ENCODE assay signal across 1 cellular context in the genomic region with DNA sequence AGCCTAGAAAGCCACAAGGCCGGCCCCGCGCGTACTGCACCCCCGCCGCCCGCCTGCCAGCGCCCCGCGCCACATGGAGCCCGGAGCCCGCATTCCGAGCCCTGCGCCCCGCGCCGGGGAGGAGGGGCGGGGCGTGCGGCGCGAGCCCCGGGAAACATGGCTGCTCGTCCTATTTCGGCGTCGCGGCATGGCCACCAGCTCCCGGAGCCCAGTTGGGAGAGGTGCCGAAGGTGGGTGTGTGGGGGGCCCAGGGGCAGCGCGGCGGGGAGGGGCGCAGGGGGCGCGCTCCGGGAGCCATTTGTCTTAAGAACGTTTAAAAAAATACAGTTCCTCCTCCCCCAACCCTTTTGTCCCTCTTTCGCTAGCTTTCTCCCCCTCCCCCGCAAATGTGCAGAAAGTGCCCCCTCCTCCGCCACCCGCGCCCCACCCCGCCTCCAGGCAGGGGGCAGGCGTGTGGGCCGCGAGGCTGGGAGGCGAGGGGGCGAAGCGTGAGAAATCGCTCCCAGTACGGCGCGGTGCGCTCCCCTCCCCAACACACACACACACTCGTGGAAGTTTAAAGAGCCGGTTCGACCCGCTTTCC.
TF ChIP-seq lines count a peak whose summit lies in the region.

No MANE protein-coding gene starts in this region.

TF ChIP-seq in GM12878, 131 proteins besides CTCF, POLR2A, EP300 and RAD21 (continued from another document and continues in another):
- TF ChIP-seq, protein P1, sequence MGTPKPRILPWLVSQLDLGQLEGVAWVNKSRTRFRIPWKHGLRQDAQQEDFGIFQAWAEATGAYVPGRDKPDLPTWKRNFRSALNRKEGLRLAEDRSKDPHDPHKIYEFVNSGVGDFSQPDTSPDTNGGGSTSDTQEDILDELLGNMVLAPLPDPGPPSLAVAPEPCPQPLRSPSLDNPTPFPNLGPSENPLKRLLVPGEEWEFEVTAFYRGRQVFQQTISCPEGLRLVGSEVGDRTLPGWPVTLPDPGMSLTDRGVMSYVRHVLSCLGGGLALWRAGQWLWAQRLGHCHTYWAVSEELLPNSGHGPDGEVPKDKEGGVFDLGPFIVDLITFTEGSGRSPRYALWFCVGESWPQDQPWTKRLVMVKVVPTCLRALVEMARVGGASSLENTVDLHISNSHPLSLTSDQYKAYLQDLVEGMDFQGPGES (IDR thresholded peaks at IDR 0.05), result no peak
- no peak for TF ChIP-seq ATF7 (IDR thresholded peaks at IDR 0.05; ENCODE audit: low read depth)
- TF ChIP-seq, protein P2, sequence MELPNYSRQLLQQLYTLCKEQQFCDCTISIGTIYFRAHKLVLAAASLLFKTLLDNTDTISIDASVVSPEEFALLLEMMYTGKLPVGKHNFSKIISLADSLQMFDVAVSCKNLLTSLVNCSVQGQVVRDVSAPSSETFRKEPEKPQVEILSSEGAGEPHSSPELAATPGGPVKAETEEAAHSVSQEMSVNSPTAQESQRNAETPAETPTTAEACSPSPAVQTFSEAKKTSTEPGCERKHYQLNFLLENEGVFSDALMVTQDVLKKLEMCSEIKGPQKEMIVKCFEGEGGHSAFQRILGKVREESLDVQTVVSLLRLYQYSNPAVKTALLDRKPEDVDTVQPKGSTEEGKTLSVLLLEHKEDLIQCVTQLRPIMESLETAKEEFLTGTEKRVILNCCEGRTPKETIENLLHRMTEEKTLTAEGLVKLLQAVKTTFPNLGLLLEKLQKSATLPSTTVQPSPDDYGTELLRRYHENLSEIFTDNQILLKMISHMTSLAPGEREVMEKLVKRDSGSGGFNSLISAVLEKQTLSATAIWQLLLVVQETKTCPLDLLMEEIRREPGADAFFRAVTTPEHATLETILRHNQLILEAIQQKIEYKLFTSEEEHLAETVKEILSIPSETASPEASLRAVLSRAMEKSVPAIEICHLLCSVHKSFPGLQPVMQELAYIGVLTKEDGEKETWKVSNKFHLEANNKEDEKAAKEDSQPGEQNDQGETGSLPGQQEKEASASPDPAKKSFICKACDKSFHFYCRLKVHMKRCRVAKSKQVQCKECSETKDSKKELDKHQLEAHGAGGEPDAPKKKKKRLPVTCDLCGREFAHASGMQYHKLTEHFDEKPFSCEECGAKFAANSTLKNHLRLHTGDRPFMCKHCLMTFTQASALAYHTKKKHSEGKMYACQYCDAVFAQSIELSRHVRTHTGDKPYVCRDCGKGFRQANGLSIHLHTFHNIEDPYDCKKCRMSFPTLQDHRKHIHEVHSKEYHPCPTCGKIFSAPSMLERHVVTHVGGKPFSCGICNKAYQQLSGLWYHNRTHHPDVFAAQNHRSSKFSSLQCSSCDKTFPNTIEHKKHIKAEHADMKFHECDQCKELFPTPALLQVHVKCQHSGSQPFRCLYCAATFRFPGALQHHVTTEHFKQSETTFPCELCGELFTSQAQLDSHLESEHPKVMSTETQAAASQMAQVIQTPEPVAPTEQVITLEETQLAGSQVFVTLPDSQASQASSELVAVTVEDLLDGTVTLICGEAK (IDR thresholded peaks at IDR 0.05; ENCODE audit: borderline replicate concordance), result no peak
- TF ChIP-seq MTA3 (IDR thresholded peaks at IDR 0.05; ENCODE audit: borderline replicate concordance, low read length), result no peak
- no peak for TF ChIP-seq TCF3 (IDR thresholded peaks at IDR 0.05; ENCODE audit: borderline replicate concordance, insufficient read depth, low read depth, low read length)
- TF ChIP-seq TAF1 (IDR thresholded peaks at IDR 0.05; ENCODE audit: borderline replicate concordance, low read depth, low read length), result peak; percentile 95
- TF ChIP-seq IKZF2 (IDR thresholded peaks at IDR 0.05), result no peak
- TF ChIP-seq CUX1 (IDR thresholded peaks at IDR 0.05; ENCODE audit: insufficient replicate concordance, low read depth, low read length), result no peak
- no peak for TF ChIP-seq LARP7 (IDR thresholded peaks at IDR 0.05)
- TF ChIP-seq MAX (IDR thresholded peaks at IDR 0.05; ENCODE audit: low read depth, low read length), result peak; percentile 44; the same call in 1 of the 2 replicates
- TF ChIP-seq, protein P3, sequence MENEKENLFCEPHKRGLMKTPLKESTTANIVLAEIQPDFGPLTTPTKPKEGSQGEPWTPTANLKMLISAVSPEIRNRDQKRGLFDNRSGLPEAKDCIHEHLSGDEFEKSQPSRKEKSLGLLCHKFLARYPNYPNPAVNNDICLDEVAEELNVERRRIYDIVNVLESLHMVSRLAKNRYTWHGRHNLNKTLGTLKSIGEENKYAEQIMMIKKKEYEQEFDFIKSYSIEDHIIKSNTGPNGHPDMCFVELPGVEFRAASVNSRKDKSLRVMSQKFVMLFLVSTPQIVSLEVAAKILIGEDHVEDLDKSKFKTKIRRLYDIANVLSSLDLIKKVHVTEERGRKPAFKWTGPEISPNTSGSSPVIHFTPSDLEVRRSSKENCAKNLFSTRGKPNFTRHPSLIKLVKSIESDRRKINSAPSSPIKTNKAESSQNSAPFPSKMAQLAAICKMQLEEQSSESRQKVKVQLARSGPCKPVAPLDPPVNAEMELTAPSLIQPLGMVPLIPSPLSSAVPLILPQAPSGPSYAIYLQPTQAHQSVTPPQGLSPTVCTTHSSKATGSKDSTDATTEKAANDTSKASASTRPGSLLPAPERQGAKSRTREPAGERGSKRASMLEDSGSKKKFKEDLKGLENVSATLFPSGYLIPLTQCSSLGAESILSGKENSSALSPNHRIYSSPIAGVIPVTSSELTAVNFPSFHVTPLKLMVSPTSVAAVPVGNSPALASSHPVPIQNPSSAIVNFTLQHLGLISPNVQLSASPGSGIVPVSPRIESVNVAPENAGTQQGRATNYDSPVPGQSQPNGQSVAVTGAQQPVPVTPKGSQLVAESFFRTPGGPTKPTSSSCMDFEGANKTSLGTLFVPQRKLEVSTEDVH (IDR thresholded peaks at IDR 0.05; ENCODE audit: low read depth, partially characterized antibody), result no peak
- no peak for TF ChIP-seq IKZF1 (conservative IDR thresholded peaks at IDR 0.05)
- TF ChIP-seq NR2F1 (conservative IDR thresholded peaks at IDR 0.05), result no peak
- no peak for TF ChIP-seq NFXL1 (IDR thresholded peaks at IDR 0.05; ENCODE audit: borderline replicate concordance)
- no peak for TF ChIP-seq NFYA (IDR thresholded peaks at IDR 0.05; ENCODE audit: borderline replicate concordance, low read depth, low read length)
- no peak for TF ChIP-seq RELA (IDR thresholded peaks at IDR 0.05; ENCODE audit: borderline replicate concordance, partially characterized antibody)
- TF ChIP-seq HCFC1 (IDR thresholded peaks at IDR 0.05; ENCODE audit: low read length), result no peak
- peak; percentile 94 for TF ChIP-seq YY1 (IDR thresholded peaks at IDR 0.05; ENCODE audit: low read depth, low read length)
- TF ChIP-seq GABPA (IDR thresholded peaks at IDR 0.05; ENCODE audit: low read depth), result no peak
- TF ChIP-seq, protein P4, sequence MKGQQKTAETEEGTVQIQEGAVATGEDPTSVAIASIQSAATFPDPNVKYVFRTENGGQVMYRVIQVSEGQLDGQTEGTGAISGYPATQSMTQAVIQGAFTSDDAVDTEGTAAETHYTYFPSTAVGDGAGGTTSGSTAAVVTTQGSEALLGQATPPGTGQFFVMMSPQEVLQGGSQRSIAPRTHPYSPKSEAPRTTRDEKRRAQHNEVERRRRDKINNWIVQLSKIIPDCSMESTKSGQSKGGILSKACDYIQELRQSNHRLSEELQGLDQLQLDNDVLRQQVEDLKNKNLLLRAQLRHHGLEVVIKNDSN (IDR thresholded peaks at IDR 0.05; ENCODE audit: borderline replicate concordance, extremely low read length, insufficient read depth, low read depth, low read length), result no peak
- TF ChIP-seq POLR2AphosphoS5 (IDR thresholded peaks at IDR 0.05; ENCODE audit: low read length), result peak; percentile 50; the same call in 1 of the 2 replicates
- TF ChIP-seq PML (IDR thresholded peaks at IDR 0.05; ENCODE audit: low read length), result no peak
- no peak for TF ChIP-seq CREM (IDR thresholded peaks at IDR 0.05; ENCODE audit: low read depth)
- TF ChIP-seq ASH2L (IDR thresholded peaks at IDR 0.05; ENCODE audit: borderline replicate concordance, low read depth), result no peak
- no peak for TF ChIP-seq MEF2B (IDR thresholded peaks at IDR 0.05; ENCODE audit: partially characterized antibody, poor library complexity, severe bottlenecking)
- TF ChIP-seq, protein P5, sequence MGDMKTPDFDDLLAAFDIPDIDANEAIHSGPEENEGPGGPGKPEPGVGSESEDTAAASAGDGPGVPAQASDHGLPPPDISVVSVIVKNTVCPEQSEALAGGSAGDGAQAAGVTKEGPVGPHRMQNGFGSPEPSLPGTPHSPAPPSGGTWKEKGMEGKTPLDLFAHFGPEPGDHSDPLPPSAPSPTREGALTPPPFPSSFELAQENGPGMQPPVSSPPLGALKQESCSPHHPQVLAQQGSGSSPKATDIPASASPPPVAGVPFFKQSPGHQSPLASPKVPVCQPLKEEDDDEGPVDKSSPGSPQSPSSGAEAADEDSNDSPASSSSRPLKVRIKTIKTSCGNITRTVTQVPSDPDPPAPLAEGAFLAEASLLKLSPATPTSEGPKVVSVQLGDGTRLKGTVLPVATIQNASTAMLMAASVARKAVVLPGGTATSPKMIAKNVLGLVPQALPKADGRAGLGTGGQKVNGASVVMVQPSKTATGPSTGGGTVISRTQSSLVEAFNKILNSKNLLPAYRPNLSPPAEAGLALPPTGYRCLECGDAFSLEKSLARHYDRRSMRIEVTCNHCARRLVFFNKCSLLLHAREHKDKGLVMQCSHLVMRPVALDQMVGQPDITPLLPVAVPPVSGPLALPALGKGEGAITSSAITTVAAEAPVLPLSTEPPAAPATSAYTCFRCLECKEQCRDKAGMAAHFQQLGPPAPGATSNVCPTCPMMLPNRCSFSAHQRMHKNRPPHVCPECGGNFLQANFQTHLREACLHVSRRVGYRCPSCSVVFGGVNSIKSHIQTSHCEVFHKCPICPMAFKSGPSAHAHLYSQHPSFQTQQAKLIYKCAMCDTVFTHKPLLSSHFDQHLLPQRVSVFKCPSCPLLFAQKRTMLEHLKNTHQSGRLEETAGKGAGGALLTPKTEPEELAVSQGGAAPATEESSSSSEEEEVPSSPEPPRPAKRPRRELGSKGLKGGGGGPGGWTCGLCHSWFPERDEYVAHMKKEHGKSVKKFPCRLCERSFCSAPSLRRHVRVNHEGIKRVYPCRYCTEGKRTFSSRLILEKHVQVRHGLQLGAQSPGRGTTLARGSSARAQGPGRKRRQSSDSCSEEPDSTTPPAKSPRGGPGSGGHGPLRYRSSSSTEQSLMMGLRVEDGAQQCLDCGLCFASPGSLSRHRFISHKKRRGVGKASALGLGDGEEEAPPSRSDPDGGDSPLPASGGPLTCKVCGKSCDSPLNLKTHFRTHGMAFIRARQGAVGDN (IDR thresholded peaks at IDR 0.05), result 0 out of 2 replicates have a peak, but pooled peaks have one; percentile 26
- no peak for TF ChIP-seq SUPT20H (IDR thresholded peaks at IDR 0.05; ENCODE audit: borderline replicate concordance, control insufficient read depth, low read depth, low read length)
- no peak for TF ChIP-seq DPF2 (IDR thresholded peaks at IDR 0.05)
- no peak for TF ChIP-seq SIX5 (IDR thresholded peaks at IDR 0.05; ENCODE audit: low read depth, low read length, severe bottlenecking)
- no peak for TF ChIP-seq HSF1 (IDR thresholded peaks at IDR 0.05; ENCODE audit: low read depth, low read length)
- no peak for TF ChIP-seq KDM1A (IDR thresholded peaks at IDR 0.05; ENCODE audit: borderline replicate concordance)
- TF ChIP-seq JUND (IDR thresholded peaks at IDR 0.05; ENCODE audit: low read depth, low read length), result no peak
- TF ChIP-seq STAT3 (IDR thresholded peaks at IDR 0.05; ENCODE audit: low read depth, low read length), result no peak
- TF ChIP-seq USF2 (IDR thresholded peaks at IDR 0.05; ENCODE audit: borderline replicate concordance, low read depth, low read length), result no peak
- no peak for TF ChIP-seq SRF (IDR thresholded peaks at IDR 0.05; ENCODE audit: low read depth in 2 of 2, low read length in 2 of 2)
